In the genomic region with DNA sequence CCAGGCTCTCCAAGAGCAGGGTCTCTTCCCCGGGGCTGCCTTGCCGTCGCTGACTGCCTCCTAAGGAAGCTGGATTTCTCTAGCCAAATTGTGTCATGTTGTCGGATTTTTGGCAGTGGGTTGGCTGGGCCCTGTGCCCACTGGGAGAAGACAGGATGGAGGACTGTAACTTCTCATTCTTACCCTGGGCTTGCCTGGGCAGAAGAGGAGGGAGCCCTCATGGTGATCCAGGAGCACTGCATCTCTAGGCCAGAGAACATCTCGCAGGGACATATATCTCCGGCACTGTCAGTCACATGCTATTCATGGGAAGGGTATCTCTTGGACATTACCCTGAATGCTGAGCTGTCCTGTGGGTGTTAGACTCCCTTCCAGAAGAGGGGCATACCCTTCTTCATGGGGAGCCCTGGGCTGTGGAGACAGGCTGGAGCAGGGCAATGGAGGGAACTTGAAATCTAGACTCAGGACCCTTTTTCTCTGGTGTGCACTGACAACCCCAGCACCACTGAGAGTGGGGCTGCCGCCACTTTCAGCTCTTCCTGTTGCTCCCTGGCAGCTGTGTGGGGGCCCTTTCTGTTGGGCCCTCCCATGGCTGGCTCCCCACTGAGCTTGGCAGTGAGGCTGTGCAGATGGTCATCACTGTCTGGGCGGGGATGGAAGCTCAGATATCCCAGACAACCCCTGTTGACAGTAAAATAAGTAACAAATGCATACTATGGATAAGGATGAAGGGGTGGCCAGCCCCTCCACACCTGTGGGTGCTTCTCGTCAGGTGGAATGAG, we compare ENCODE assay signal across 19 cellular contexts. TPM values are rescaled to one million over a fixed set of nuclear protein-coding genes. Genes with fewer than 3 reads are reported as not detected.
A peak's percentile ranks its signal among the peaks of the same experiment; 100 is the strongest.
DNase-seq lines count a peak whose midpoint lies in the region; TF ChIP-seq lines count a peak whose summit lies in the region.
"Had no signal": no experiment of that assay in that cellular context is flagged by ENCODE, and none has a peak within 500 bp of the region (broad histone marks: within the 10 kb centered on the region; RNA-seq: fewer than 3 reads in every experiment).

No MANE protein-coding gene starts in this region.

- no peaks in the 10 kb centered on the region for H4K20me1 ChIP-seq in mammary epithelial cell (ENCODE audit: insufficient read depth, low read length)

- no peak overlapping the region for H3K27ac Mint-ChIP-seq in activated T-helper 1 cell treated with anti-CD3 and anti-CD28 coated beads, Interleukin-12 subunit alpha, Interleukin-12 subunit beta, Interleukin-2, Interleukin-4 antibody, amounts not matched to agents 30 ng/mL and 10 ng/mL and 1 ng/mL, durations not matched to agents 14 hours and 24 hours and 36 hours
- H3K27ac Mint-ChIP-seq: activated naive CD4-positive, alpha-beta T cell treated with anti-CD3 and anti-CD28 coated beads, Interleukin-2, amount 50 U/mL, for 72 hours; naive thymus-derived CD4-positive, alpha-beta T cell; stimulated activated naive CD8-positive, alpha-beta T cell treated with anti-CD3 and anti-CD28 coated beads, Interleukin-15, amount 100 ng/mL, for 72 hours had no signal

- H3K4me1 Mint-ChIP-seq in activated T-helper 1 cell treated with anti-CD3 and anti-CD28 coated beads, Interleukin-12 subunit alpha, Interleukin-12 subunit beta, Interleukin-2, Interleukin-4 antibody, amounts not matched to agents 30 ng/mL and 10 ng/mL and 1 ng/mL, durations not matched to agents 14 hours and 24 hours and 36 hours (ENCODE audit: low read depth), result no peaks in the 10 kb centered on the region
- H3K4me1 Mint-ChIP-seq: naive thymus-derived CD4-positive, alpha-beta T cell; stimulated activated naive CD8-positive, alpha-beta T cell treated with anti-CD3 and anti-CD28 coated beads, Interleukin-15, amount 100 ng/mL, for 72 hours had no signal

- H3K4me2 ChIP-seq in mammary epithelial cell (ENCODE audit: insufficient read depth, low read depth, low read length), result no peak overlapping the region

- DNase-seq in DMS53 (lab: John Stamatoyannopoulos, UW), result peak; percentile 10
- no peak for DNase-seq in DMS53 treated with DMSO at 0.1 percent for 48 hours (lab: John Stamatoyannopoulos, UW; ENCODE audit: unreplicated experiment)
- peak; percentile 27 for DNase-seq in NCI-H146 treated with DMSO at 0.1 percent for 48 hours (lab: John Stamatoyannopoulos, UW; ENCODE audit: unreplicated experiment)
- no peak for DNase-seq in colonic mucosa
- DNase-seq in posterior vena cava (ENCODE audit: low spot score), result peak; percentile 88
- DNase-seq in RKO (ENCODE audit: low spot score), result no peak
- no peak for DNase-seq in mammary epithelial cell
- DNase-seq in activated T-helper 1 cell treated with anti-CD3 and anti-CD28 coated beads, Interleukin-12 subunit alpha, Interleukin-12 subunit beta, Interleukin-2, Interleukin-4 antibody, amounts not matched to agents 30 ng/mL and 10 ng/mL and 1 ng/mL, durations not matched to agents 14 hours and 24 hours and 36 hours (ENCODE audit: low spot score), result no peak
- DNase-seq: activated CD8-positive, alpha-beta memory T cell treated with anti-CD3 and anti-CD28 coated beads for 24 hours; activated T-cell treated with anti-CD3 and anti-CD28 coated beads, Interleukin-2, amount 50 U/mL, for 48 hours; MV-4-11; NCI-H2081 treated with DMSO at 0.1 percent for 48 hours; stimulated activated naive CD8-positive, alpha-beta T cell treated with anti-CD3 and anti-CD28 coated beads, Interleukin-15, amount 100 ng/mL, for 72 hours; T-helper 2 cell; trophoblast cell had no signal

- in situ Hi-C loops in mammary epithelial cell (cut with MboI; ENCODE audit: low sequenced_read_pairs in 2 of 2), result no loop called here

- H3K4me1 ChIP-seq in colonic mucosa, result peaks cover 11% of the 10 kb centered on the region
- no peaks in the 10 kb centered on the region for H3K4me1 ChIP-seq in mammary epithelial cell (ENCODE audit: insufficient read depth, low read length)
- H3K4me1 ChIP-seq: parathyroid adenoma had no signal

- dilution Hi-C loops in mammary epithelial cell (cut with HindIII; ENCODE audit: low sequenced_read_pairs), result no loop called here

- no peaks in the 10 kb centered on the region for H3K9me3 Mint-ChIP-seq in activated T-helper 1 cell treated with anti-CD3 and anti-CD28 coated beads, Interleukin-12 subunit alpha, Interleukin-12 subunit beta, Interleukin-2, Interleukin-4 antibody, amounts not matched to agents 30 ng/mL and 10 ng/mL and 1 ng/mL, durations not matched to agents 14 hours and 24 hours and 36 hours
- H3K9me3 Mint-ChIP-seq: stimulated activated naive CD8-positive, alpha-beta T cell treated with anti-CD3 and anti-CD28 coated beads, Interleukin-15, amount 100 ng/mL, for 72 hours had no signal

- H3K9me3 ChIP-seq in colonic mucosa (no peaks in the 10 kb centered on the region), mammary epithelial cell (replicated peaks; ENCODE audit: insufficient read depth, low read length) (no peaks in the 10 kb centered on the region)
- H3K9me3 ChIP-seq: SJSA1 had no signal

- H3K9ac ChIP-seq in colonic mucosa (ENCODE audit: low read depth in 2 of 2, low read length in 2 of 2), result peak overlapping the region; percentile 12 to 48
- no peak overlapping the region for H3K9ac ChIP-seq in mammary epithelial cell (ENCODE audit: insufficient read depth, low read length)
- H3K9ac ChIP-seq: parathyroid adenoma had no signal

- TF ChIP-seq CTCF in colonic mucosa (IDR thresholded peaks at IDR 0.05), result no peak
- TF ChIP-seq CTCF in mammary epithelial cell (conservative IDR thresholded peaks at IDR 0.05 in 1 of 2, IDR thresholded peaks at IDR 0.05 in 1 of 2; ENCODE audit: extremely low read depth in 1 of 2, insufficient read depth in 1 of 2, low read depth in 1 of 2, low read length in 2 of 2), result no peak

- CTCF ChIA-PET in mammary epithelial cell (lab: Charles Lee; ENCODE audit: low non-redundant PET), result interaction anchor here (0.7 kb wide), 1 partner anchor 303 kb away, joined by 3 read pairs; no protein-coding TSS in a partner anchor

- intact Hi-C loops in colonic mucosa (cut with DNase I), result no loop called here
- intact Hi-C loops in posterior vena cava (cut with DNase I), result no loop called here
- intact Hi-C loops in mammary epithelial cell (cut with micrococcal nuclease), result no loop called here
- intact Hi-C loops in activated T-helper 1 cell treated with anti-CD3 and anti-CD28 coated beads, Interleukin-12 subunit alpha, Interleukin-12 subunit beta, Interleukin-2, Interleukin-4 antibody, amounts not matched to agents 30 ng/mL and 10 ng/mL and 1 ng/mL, durations not matched to agents 14 hours and 24 hours and 36 hours (cut with micrococcal nuclease), result no loop called here

- H3K27me3 ChIP-seq in colonic mucosa (no peaks in the 10 kb centered on the region), mammary epithelial cell (ENCODE audit: insufficient read depth, low read length) (peaks cover 5% of the 10 kb centered on the region)
- H3K27me3 ChIP-seq: SJSA1 had no signal

- H2AFZ ChIP-seq in mammary epithelial cell (ENCODE audit: low read depth, low read length), result no peak overlapping the region
- H2AFZ ChIP-seq: parathyroid adenoma had no signal

- no peak overlapping the region for H3K4me3 Mint-ChIP-seq in activated T-helper 1 cell treated with anti-CD3 and anti-CD28 coated beads, Interleukin-12 subunit alpha, Interleukin-12 subunit beta, Interleukin-2, Interleukin-4 antibody, amounts not matched to agents 30 ng/mL and 10 ng/mL and 1 ng/mL, durations not matched to agents 14 hours and 24 hours and 36 hours
- H3K4me3 Mint-ChIP-seq: naive thymus-derived CD4-positive, alpha-beta T cell; stimulated activated naive CD8-positive, alpha-beta T cell treated with anti-CD3 and anti-CD28 coated beads, Interleukin-15, amount 100 ng/mL, for 72 hours had no signal

- 35% methylated on average over 7 of the region's 9 CpGs for WGBS in mammary epithelial cell (ENCODE audit: low coverage, missing lambda C conversion rate)

- H3K27me3 Mint-ChIP-seq in activated T-helper 1 cell treated with anti-CD3 and anti-CD28 coated beads, Interleukin-12 subunit alpha, Interleukin-12 subunit beta, Interleukin-2, Interleukin-4 antibody, amounts not matched to agents 30 ng/mL and 10 ng/mL and 1 ng/mL, durations not matched to agents 14 hours and 24 hours and 36 hours (ENCODE audit: insufficient read depth), result peaks cover 44% of the 10 kb centered on the region

- H3K4me3 ChIP-seq in colonic mucosa, result no peak overlapping the region
- no peak overlapping the region for H3K4me3 ChIP-seq in mammary epithelial cell (replicated peaks in 1 of 3; ENCODE audit: insufficient read depth in 1 of 3, low read depth in 2 of 3, low read length in 3 of 3)
- H3K4me3 ChIP-seq: SJSA1 had no signal

- H3K36me3 ChIP-seq in colonic mucosa (no peaks in the 10 kb centered on the region), mammary epithelial cell (ENCODE audit: insufficient read depth, low read length) (no peaks in the 10 kb centered on the region)
- H3K36me3 ChIP-seq: SJSA1 had no signal

- no TSS peak for BruUV-seq in mammary epithelial cell (replicated peaks; lab: Mats Ljungman, UMichigan)

- peak overlapping the region; percentile 67 for H3K27ac ChIP-seq in colonic mucosa
- H3K27ac ChIP-seq in mammary epithelial cell (ENCODE audit: insufficient read depth, low read depth, low read length), result no peak overlapping the region
- H3K27ac ChIP-seq: parathyroid adenoma, SJSA1 had no signal

- peaks cover 1% of the 10 kb centered on the region for H3K36me3 Mint-ChIP-seq in activated T-helper 1 cell treated with anti-CD3 and anti-CD28 coated beads, Interleukin-12 subunit alpha, Interleukin-12 subunit beta, Interleukin-2, Interleukin-4 antibody, amounts not matched to agents 30 ng/mL and 10 ng/mL and 1 ng/mL, durations not matched to agents 14 hours and 24 hours and 36 hours (ENCODE audit: low read depth)
- H3K36me3 Mint-ChIP-seq: activated naive CD4-positive, alpha-beta T cell treated with anti-CD3 and anti-CD28 coated beads, Interleukin-2, amount 50 U/mL, for 72 hours; naive thymus-derived CD4-positive, alpha-beta T cell had no signal

- no peaks in the 10 kb centered on the region for H3K79me2 ChIP-seq in mammary epithelial cell (ENCODE audit: insufficient read depth, low read length)
- H3K79me2 ChIP-seq: parathyroid adenoma had no signal

RNA-seq across cellular contexts. Expression of a gene that starts 6.6 kb away (rescaled TPM):
- 100 to 1,000 TPM; 159 to 218 TPM for total RNA-seq in colonic mucosa
- under 1 TPM; 0.67 to 0.79 TPM for total RNA-seq in posterior vena cava
- total RNA-seq in mammary epithelial cell, result not detected
- polyA plus RNA-seq in mammary epithelial cell, result not detected
- not detected for polyA minus RNA-seq in mammary epithelial cell
- 0.10 and 0.12 TPM in 2 replicates for total RNA-seq in activated T-helper 1 cell treated with anti-CD3 and anti-CD28 coated beads, Interleukin-12 subunit alpha, Interleukin-12 subunit beta, Interleukin-2, Interleukin-4 antibody, amounts not matched to agents 30 ng/mL and 10 ng/mL and 1 ng/mL, durations not matched to agents 14 hours and 24 hours and 36 hours
- polyA plus RNA-seq: naive thymus-derived CD4-positive, alpha-beta T cell had no signal

RNA-seq across cellular contexts. Expression of a gene that starts 15.8 kb away (rescaled TPM):
- total RNA-seq in colonic mucosa (10 to 100 TPM; 32.4 to 37.8 TPM), posterior vena cava (10 to 100 TPM; 31.0 to 35.4 TPM), mammary epithelial cell (10 to 100 TPM; 24.7 to 52.5 TPM)
- polyA plus RNA-seq in mammary epithelial cell, result 30.9 TPM
- 74.0 TPM for polyA minus RNA-seq in mammary epithelial cell
- 52.3 and 57.6 TPM in 2 replicates for total RNA-seq in activated T-helper 1 cell treated with anti-CD3 and anti-CD28 coated beads, Interleukin-12 subunit alpha, Interleukin-12 subunit beta, Interleukin-2, Interleukin-4 antibody, amounts not matched to agents 30 ng/mL and 10 ng/mL and 1 ng/mL, durations not matched to agents 14 hours and 24 hours and 36 hours

Comparison
In these comparisons a context has a peak if more than half of its experiments do, and no peak if none do; other contexts are left out.
1. DNase-seq: peak in DMS53 (single experiment), NCI-H146 treated with DMSO at 0.1 percent for 48 hours (single experiment) and posterior vena cava (single experiment); none in DMS53 treated with DMSO at 0.1 percent for 48 hours (single experiment), colonic mucosa (single experiment), RKO (single experiment), mammary epithelial cell (single experiment) and activated T-helper 1 cell treated with anti-CD3 and anti-CD28 coated beads, Interleukin-12 subunit alpha, Interleukin-12 subunit beta, Interleukin-2, Interleukin-4 antibody, amounts not matched to agents 30 ng/mL and 10 ng/mL and 1 ng/mL, durations not matched to agents 14 hours and 24 hours and 36 hours (single experiment).
2. RNA of a gene that starts 6.6 kb away (total RNA-seq): 159 to 218 TPM in colonic mucosa; 0.67 to 0.79 TPM in posterior vena cava, 0.10 to 0.12 TPM in activated T-helper 1 cell treated with anti-CD3 and anti-CD28 coated beads, Interleukin-12 subunit alpha, Interleukin-12 subunit beta, Interleukin-2, Interleukin-4 antibody, amounts not matched to agents 30 ng/mL and 10 ng/mL and 1 ng/mL, durations not matched to agents 14 hours and 24 hours and 36 hours and not detected in mammary epithelial cell; every median in the first group is over 10 times any median in the second.